Comparison of ENCODE assay signal across 8 cellular contexts in the genomic region with DNA sequence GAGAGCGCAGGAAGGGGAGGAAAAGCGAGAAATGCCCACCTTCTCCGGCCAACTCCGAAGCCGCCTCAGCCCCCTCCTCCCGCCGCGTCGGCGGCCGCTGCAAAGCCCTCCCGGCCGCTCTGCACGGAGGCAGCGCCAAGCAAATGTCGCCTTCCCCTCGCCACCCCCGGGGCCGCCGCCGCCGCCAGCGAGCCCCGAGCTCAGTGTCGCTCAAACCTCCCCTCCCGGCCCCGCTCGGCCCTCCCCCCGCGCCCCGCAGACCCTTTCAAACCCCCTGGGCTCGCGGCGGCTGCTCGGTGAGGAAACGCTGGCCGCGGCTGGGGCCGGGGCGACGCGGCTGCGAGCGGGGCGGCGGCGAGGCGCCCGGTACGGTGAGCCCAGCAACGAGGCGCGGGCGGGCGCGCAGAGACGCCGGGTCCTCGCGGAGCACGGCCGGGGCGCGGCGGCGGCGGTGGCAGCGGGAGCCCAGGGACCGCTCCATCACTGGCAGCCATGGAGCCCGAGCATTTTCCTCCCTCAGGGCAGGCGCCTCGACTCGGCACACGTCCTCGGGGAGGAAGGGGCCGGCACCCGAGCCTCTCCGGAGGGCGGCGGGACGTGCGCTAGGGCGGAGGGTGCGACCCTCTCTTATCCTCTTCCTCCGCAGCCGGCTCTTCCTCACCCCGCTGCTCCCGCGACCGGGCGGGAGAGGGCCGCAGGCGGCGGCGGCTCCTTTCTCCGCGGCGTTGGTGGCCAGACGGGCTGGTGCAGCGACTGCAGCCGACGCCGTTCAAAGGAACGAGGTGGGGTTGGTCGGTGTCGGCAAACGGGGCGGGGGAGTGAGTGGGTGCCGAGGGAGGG. TPM values are rescaled to one million over a fixed set of nuclear protein-coding genes. Genes with fewer than 3 reads are reported as not detected.
DNase-seq lines count a peak whose midpoint lies in the region; ATAC-seq and TF ChIP-seq lines count a peak whose summit lies in the region.

No MANE protein-coding gene starts in this region.

- no peaks in the 10 kb centered on the region for H3K27me3 ChIP-seq in CD4-positive, alpha-beta T cell (ENCODE audit: control insufficient read depth, insufficient read depth, low read length)
- H3K27me3 ChIP-seq in HUES6 (ENCODE audit: control insufficient read depth, insufficient read depth, low read length): no peaks in the 10 kb centered on the region; the same call in 1 of the 2 replicates
- H3K27me3 ChIP-seq in neural cell (ENCODE audit: insufficient read depth, low read depth, low read length): no peaks in the 10 kb centered on the region
- no peaks in the 10 kb centered on the region for H3K27me3 ChIP-seq in tibial nerve

- POLR2A ChIA-PET in CD4-positive, alpha-beta T cell (lab: Charles Lee): interaction anchor here (0.6 to 2.0 kb wide), 5 partner anchors 10 to 342 kb away, joined by 3 to 17 read pairs (median 4); no protein-coding TSS in a partner anchor

- H3K9me2 ChIP-seq in neural cell (ENCODE audit: insufficient read depth, low read length): no peaks in the 10 kb centered on the region

- TF ChIP-seq RAD21 in neural cell (conservative IDR thresholded peaks at IDR 0.05): peak; percentile 31

- H3K9ac ChIP-seq in HUES6 (ENCODE audit: low read length): peak overlapping the region; percentile 91
- H3K9ac ChIP-seq in neural cell (ENCODE audit: low read length): peak overlapping the region; percentile 99

- no peaks in the 10 kb centered on the region for H3K27me3 Mint-ChIP-seq in CD4-positive, alpha-beta T cell

- H3K36me3 Mint-ChIP-seq in CD4-positive, alpha-beta T cell (ENCODE audit: low read depth): peaks cover 21% of the 10 kb centered on the region

- TF ChIP-seq POLR2A in tibial nerve (IDR thresholded peaks at IDR 0.05): no peak

- H3K9me3 Mint-ChIP-seq in CD4-positive, alpha-beta T cell: no peaks in the 10 kb centered on the region

- H3K4me1 Mint-ChIP-seq in CD4-positive, alpha-beta T cell (ENCODE audit: low read depth): peaks cover 49% of the 10 kb centered on the region

- peak overlapping the region; percentile 33 for H2AFZ ChIP-seq in neural cell (ENCODE audit: low read depth, low read length)

- H3K9me3 ChIP-seq in CD4-positive, alpha-beta T cell (ENCODE audit: control insufficient read depth, low read length): no peaks in the 10 kb centered on the region
- H3K9me3 ChIP-seq in HUES6 (ENCODE audit: control insufficient read depth, insufficient read depth, low read depth, low read length): no peaks in the 10 kb centered on the region
- no peaks in the 10 kb centered on the region for H3K9me3 ChIP-seq in neural cell (ENCODE audit: low read length)
- no peaks in the 10 kb centered on the region for H3K9me3 ChIP-seq in tibial nerve

- no peak for TF ChIP-seq CTCF in CD4-positive, alpha-beta T cell (IDR thresholded peaks at IDR 0.05)
- TF ChIP-seq CTCF in neural cell (IDR thresholded peaks at IDR 0.05; ENCODE audit: poor library complexity, severe bottlenecking): peak; percentile 25
- TF ChIP-seq CTCF in tibial nerve (IDR thresholded peaks at IDR 0.05): no peak

- peak overlapping the region; percentile 98 for H3K27ac Mint-ChIP-seq in CD4-positive, alpha-beta T cell

- 0 to 1% methylated on average over 22 to 51 of the region's 109 CpGs for WGBS in tibial nerve, 2 donors

- peaks cover 12% of the 10 kb centered on the region for H3F3A ChIP-seq in neural cell (ENCODE audit: insufficient read depth, low read length, poor library complexity, severe bottlenecking)

- H3K36me3 ChIP-seq in HUES6 (ENCODE audit: control insufficient read depth, insufficient read depth, low read length) (peaks cover 18% of the 10 kb centered on the region), neural cell (ENCODE audit: insufficient read depth, low read length) (peaks cover 7% of the 10 kb centered on the region), tibial nerve (no peaks in the 10 kb centered on the region)

- H3K4me3 ChIP-seq in HUES6 (ENCODE audit: low read depth, low read length): peak overlapping the region; percentile 91
- H3K4me3 ChIP-seq in neural cell (ENCODE audit: low read length): peak overlapping the region; percentile 92
- H3K4me3 ChIP-seq in tibial nerve: peak overlapping the region; percentile 77 to 97 (median 82)

- peak overlapping the region; percentile 99 for H3K4me3 Mint-ChIP-seq in CD4-positive, alpha-beta T cell

- peak overlapping the region; percentile 89 for H3K27ac ChIP-seq in CD4-positive, alpha-beta T cell (ENCODE audit: low read depth, low read length)
- peak overlapping the region; percentile 94 for H3K27ac ChIP-seq in HUES6 (ENCODE audit: low read depth, low read length)
- peak overlapping the region; percentile 98 for H3K27ac ChIP-seq in neural cell (ENCODE audit: low read length)
- H3K27ac ChIP-seq in tibial nerve: peak overlapping the region; percentile 93 to 99 (median 96)

- TF ChIP-seq EP300 in neural cell (conservative IDR thresholded peaks at IDR 0.05; ENCODE audit: poor library complexity, severe bottlenecking) (no peak), tibial nerve (IDR thresholded peaks at IDR 0.05) (no peak)

- peaks cover 38% of the 10 kb centered on the region for H4K20me1 ChIP-seq in neural cell (ENCODE audit: insufficient read depth)

- peak in 6 of 10 experiments; percentile 12 to 44 (median 22) for DNase-seq in CD4-positive, alpha-beta T cell
- peak; percentile 48 for DNase-seq in activated CD8-positive, alpha-beta memory T cell treated with anti-CD3 and anti-CD28 coated beads, Interleukin-2, amount 50 U/mL, for 4 hours
- no peak for DNase-seq in tibial nerve (ENCODE audit: low spot score in 2 of 2)
- no peak for DNase-seq in NCI-H2196 (lab: John Stamatoyannopoulos, UW; ENCODE audit: unreplicated experiment)

- no peak overlapping the region for H3K4me2 ChIP-seq in neural cell (ENCODE audit: low read length)

- H3K4me1 ChIP-seq in HUES6 (ENCODE audit: control insufficient read depth, insufficient read depth, low read length) (peaks cover 41% of the 10 kb centered on the region), tibial nerve (peaks cover 0 to 44% (median 22%) of the 10 kb centered on the region in 4 donors)

- H3K79me2 ChIP-seq in neural cell (replicated peaks; ENCODE audit: insufficient read depth, low read length): peaks cover 46% of the 10 kb centered on the region

- intact Hi-C loops in CD4-positive, alpha-beta T cell (cut with DNase I, micrococcal nuclease): loop anchor here (1.0 to 10.0 kb wide), 14 partner anchors 39 to 1476 kb away; partner anchors contain the start of genes GPALPP1 (in 2 of the 2), NUFIP1 (in 2 of the 2), COG3 (in 1 of the 2) and GTF2F2 (in 1 of the 2)

- peak; percentile 16 for ATAC-seq in CD4-positive, alpha-beta T cell (ENCODE audit: poor library complexity)
- ATAC-seq in GM21367 (IDR thresholded peaks at IDR 0.05; ENCODE audit: unreplicated experiment): peak; percentile 15
- peak; percentile 23 for ATAC-seq in esophagus mucosa

- CTCF ChIA-PET in CD4-positive, alpha-beta T cell (lab: Charles Lee): no interaction called here

TF ChIP-seq in neural cell, 6 proteins besides CTCF, POLR2A, EP300 and RAD21:
- peak; percentile 32 for TF ChIP-seq SMC3 (conservative IDR thresholded peaks at IDR 0.05; ENCODE audit: poor library complexity)
- TF ChIP-seq, protein P1, sequence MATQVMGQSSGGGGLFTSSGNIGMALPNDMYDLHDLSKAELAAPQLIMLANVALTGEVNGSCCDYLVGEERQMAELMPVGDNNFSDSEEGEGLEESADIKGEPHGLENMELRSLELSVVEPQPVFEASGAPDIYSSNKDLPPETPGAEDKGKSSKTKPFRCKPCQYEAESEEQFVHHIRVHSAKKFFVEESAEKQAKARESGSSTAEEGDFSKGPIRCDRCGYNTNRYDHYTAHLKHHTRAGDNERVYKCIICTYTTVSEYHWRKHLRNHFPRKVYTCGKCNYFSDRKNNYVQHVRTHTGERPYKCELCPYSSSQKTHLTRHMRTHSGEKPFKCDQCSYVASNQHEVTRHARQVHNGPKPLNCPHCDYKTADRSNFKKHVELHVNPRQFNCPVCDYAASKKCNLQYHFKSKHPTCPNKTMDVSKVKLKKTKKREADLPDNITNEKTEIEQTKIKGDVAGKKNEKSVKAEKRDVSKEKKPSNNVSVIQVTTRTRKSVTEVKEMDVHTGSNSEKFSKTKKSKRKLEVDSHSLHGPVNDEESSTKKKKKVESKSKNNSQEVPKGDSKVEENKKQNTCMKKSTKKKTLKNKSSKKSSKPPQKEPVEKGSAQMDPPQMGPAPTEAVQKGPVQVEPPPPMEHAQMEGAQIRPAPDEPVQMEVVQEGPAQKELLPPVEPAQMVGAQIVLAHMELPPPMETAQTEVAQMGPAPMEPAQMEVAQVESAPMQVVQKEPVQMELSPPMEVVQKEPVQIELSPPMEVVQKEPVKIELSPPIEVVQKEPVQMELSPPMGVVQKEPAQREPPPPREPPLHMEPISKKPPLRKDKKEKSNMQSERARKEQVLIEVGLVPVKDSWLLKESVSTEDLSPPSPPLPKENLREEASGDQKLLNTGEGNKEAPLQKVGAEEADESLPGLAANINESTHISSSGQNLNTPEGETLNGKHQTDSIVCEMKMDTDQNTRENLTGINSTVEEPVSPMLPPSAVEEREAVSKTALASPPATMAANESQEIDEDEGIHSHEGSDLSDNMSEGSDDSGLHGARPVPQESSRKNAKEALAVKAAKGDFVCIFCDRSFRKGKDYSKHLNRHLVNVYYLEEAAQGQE (IDR thresholded peaks at IDR 0.05; ENCODE audit: borderline replicate concordance): peak; percentile 79
- peak; percentile 27 for TF ChIP-seq MXI1 (conservative IDR thresholded peaks at IDR 0.05; ENCODE audit: poor library complexity, severe bottlenecking)
- TF ChIP-seq POLR2AphosphoS5 (IDR thresholded peaks at IDR 0.05): peak; percentile 91
- TF ChIP-seq TAF1 (IDR thresholded peaks at IDR 0.05; ENCODE audit: low read depth): peak; percentile 94
- TF ChIP-seq EZH2 (IDR thresholded peaks at IDR 0.05; ENCODE audit: borderline replicate concordance, insufficient read depth, low read length, poor library complexity, severe bottlenecking): no peak
TF ChIP-seq in neural cell: peak in this region for 5.

RNA-seq across cellular contexts. Expression of gene TSC22D1, which starts 0.5 kb away (rescaled TPM):
- total RNA-seq in CD4-positive, alpha-beta T cell: 10 to 100 TPM; 24.0 to 26.5 TPM
- total RNA-seq in esophagus mucosa (23.2 TPM), tibial nerve (100 to 1,000 TPM; 203 to 334 (median 213) TPM)
- polyA plus RNA-seq in neural cell: 338 and 355 TPM in 2 replicates
- polyA minus RNA-seq in neural cell: 338 and 351 TPM in 2 replicates

Comparison
In these comparisons a context has a peak if more than half of its experiments do, and no peak if none do; other contexts are left out.
1. DNase-seq: peak in CD4-positive, alpha-beta T cell (6 of 10) and activated CD8-positive, alpha-beta memory T cell treated with anti-CD3 and anti-CD28 coated beads, Interleukin-2, amount 50 U/mL, for 4 hours (single experiment); none in tibial nerve (0 of 2) and NCI-H2196 (single experiment).
2. Peak in every context shown above with its lines, with median percentiles within 50 percentile points of each other: ATAC-seq, H3K27ac ChIP-seq and H3K4me3 ChIP-seq.